In genomic region chr11:72586591-72587090, GRCh38 we compare ENCODE assay signal across 19 cellular contexts.
"Had no signal": no experiment of that assay in that cellular context is flagged by ENCODE, and none has a peak within 500 bp of the region (broad histone marks: within the 10 kb centered on the region; RNA-seq: fewer than 3 reads in every experiment).

No MANE protein-coding gene starts in this region.

- H3K27me3 ChIP-seq: ovary had no signal

- ATAC-seq: upper lobe of right lung had no signal

- H3K4me3 ChIP-seq: coronary artery, left ventricle myocardium inferior, neural progenitor cell, ovary, upper lobe of right lung had no signal

- H3K4me2 ChIP-seq: neural progenitor cell had no signal

- H2AFZ ChIP-seq: neural progenitor cell had no signal

- DNase-seq: activated CD4-positive, alpha-beta T cell treated with anti-CD3 and anti-CD28 coated beads for 1 hour; activated CD8-positive, alpha-beta memory T cell treated with anti-CD3 and anti-CD28 coated beads for 24 hours; activated CD8-positive, alpha-beta memory T cell treated with anti-CD3 and anti-CD28 coated beads, Interleukin-2, amount 50 U/mL, for 48 hours; activated effector memory CD4-positive, alpha-beta T cell treated with Interleukin-2 at 50 U/mL for 16 hours; activated naive CD4-positive, alpha-beta T cell treated with anti-CD3 and anti-CD28 coated beads, Interleukin-2, amount 10 ng/mL, durations not matched to agents 7 days and 5 days; activated naive CD8-positive, alpha-beta T cell treated with anti-CD3 and anti-CD28 coated beads, Interleukin-2, amount 50 U/mL, for 24 hours; activated T-cell treated with anti-CD3 and anti-CD28 coated beads, Interleukin-2, amount 50 U/mL, for 48 hours; brain microvascular endothelial cell; head of caudate nucleus; left ventricle myocardium inferior; stimulated activated CD4-positive, alpha-beta T cell treated with anti-CD3 and anti-CD28 coated beads, Interleukin-4, amount 100 ng/mL, for 4 hours; T-helper 1 cell; T-helper 9 cell; upper lobe of right lung had no signal

- FAIRE-seq: frontal cortex had no signal

- H3K9me3 ChIP-seq: left ventricle myocardium inferior, ovary, upper lobe of right lung had no signal

- H3K9ac ChIP-seq: neural progenitor cell had no signal

- H3K27ac ChIP-seq: brain microvascular endothelial cell, coronary artery, left ventricle myocardium inferior, neural progenitor cell, ovary, upper lobe of right lung, VCaP had no signal

- H3K36me3 ChIP-seq: brain microvascular endothelial cell, neural progenitor cell, ovary, upper lobe of right lung had no signal
